ENCODE assay signal across 8 cellular contexts in the genomic region with DNA sequence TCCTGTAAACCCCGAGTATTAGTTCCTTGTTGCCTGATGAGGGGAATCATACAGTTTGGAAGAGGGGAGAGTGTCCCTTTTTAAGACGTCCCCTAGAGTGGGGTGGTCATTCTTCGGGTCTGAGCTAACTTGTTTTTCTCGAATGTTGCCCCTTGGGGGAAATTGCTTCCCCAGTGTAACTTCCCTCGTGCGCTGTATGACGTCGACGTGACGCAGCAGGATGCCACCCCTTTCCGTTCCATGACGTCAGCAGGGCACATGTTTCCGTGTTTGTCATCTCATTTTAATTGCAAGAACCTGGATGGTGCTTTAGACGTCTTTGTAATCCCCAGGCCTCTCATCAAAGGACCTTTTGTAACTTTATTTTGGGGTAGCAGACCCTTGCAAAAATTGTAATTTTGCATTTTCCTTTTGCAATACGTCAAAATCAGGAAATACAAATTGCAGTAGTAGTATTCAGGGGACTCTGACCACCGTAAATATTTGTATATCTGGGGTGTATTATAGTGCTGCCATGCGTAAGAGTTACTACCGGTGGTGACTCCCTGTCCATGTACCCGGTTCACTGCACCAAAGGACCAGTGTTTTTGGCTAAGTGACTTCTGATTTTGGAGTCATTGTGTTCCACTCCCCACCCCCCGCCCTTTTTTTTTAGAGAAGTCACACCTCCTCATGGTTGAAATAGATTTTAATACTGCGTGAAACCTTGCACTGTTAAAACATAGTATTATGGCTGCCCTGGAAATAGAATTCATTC. TPM values are rescaled to one million over a fixed set of nuclear protein-coding genes. Genes with fewer than 3 reads are reported as not detected.
DNase-seq lines count a peak whose midpoint lies in the region; ATAC-seq, FAIRE-seq and TF ChIP-seq lines count a peak whose summit lies in the region.

No MANE protein-coding gene starts in this region.

- H3K36me3 ChIP-seq in endothelial cell of umbilical vein (ENCODE audit: control insufficient read depth in 2 of 2, extremely low read depth in 1 of 2, insufficient read depth in 2 of 2, low read length in 2 of 2): peaks cover 0 to 2% of the 10 kb centered on the region in 2 experiments
- no peaks in the 10 kb centered on the region for H3K36me3 ChIP-seq in mucosa of descending colon (ENCODE audit: low read depth)

- TSS peak; percentile 34 for BruUV-seq in endothelial cell of umbilical vein (replicated peaks; lab: Mats Ljungman, UMichigan)

- TF ChIP-seq CTCF in endothelial cell of umbilical vein (IDR thresholded peaks at IDR 0.05; ENCODE audit: extremely low read depth in 1 of 2, insufficient read depth in 1 of 2, low read depth in 1 of 2, low read length in 2 of 2) (no peak), mucosa of descending colon (IDR thresholded peaks at IDR 0.05) (no peak)

- dilution Hi-C loops in endothelial cell of umbilical vein (cut with MboI; ENCODE audit: extremely low pct_ligation_motif_present, low sequenced_read_pairs): no loop called here

- FAIRE-seq in endothelial cell of umbilical vein (lab: Jason Lieb, UNC): peak; percentile 57

- CTCF ChIA-PET in endothelial cell of umbilical vein (lab: Charles Lee): interaction anchor here (1.8 kb wide), 2 partner anchors 81 to 187 kb away, joined by 4 to 6 read pairs; no protein-coding TSS in a partner anchor

- intact Hi-C loops in endothelial cell of umbilical vein (cut with micrococcal nuclease): loop anchor here (2.0 to 10.0 kb wide), 2 partner anchors 164 to 384 kb away; no protein-coding TSS in a partner anchor
- intact Hi-C loops in mucosa of descending colon (cut with DNase I, micrococcal nuclease): no loop called here

- TF ChIP-seq POLR2A in endothelial cell of umbilical vein (IDR thresholded peaks at IDR 0.05; ENCODE audit: low read depth, low read length): no peak

- H3K4me1 ChIP-seq in endothelial cell of umbilical vein (ENCODE audit: control insufficient read depth, extremely low read depth, insufficient read depth, low read length) (peaks cover 9% of the 10 kb centered on the region), mucosa of descending colon (ENCODE audit: low read depth) (no peaks in the 10 kb centered on the region)

- H3K9me3 ChIP-seq in endothelial cell of umbilical vein (replicated peaks; ENCODE audit: control insufficient read depth, insufficient read depth, low read length) (no peaks in the 10 kb centered on the region), mucosa of descending colon (no peaks in the 10 kb centered on the region)

- DNase-seq in NCI-H2029 (lab: John Stamatoyannopoulos, UW): peak; percentile 5
- DNase-seq in NCI-H2029 treated with DMSO at 0.1 percent for 48 hours (lab: John Stamatoyannopoulos, UW): no peak
- peak; percentile 55 for DNase-seq in NOMO-1 treated with dmso at 0.1 percent for 144 hours (lab: John Stamatoyannopoulos, UW; ENCODE audit: unreplicated experiment)
- peak; percentile 80 for DNase-seq in activated T-cell treated with anti-CD3 and anti-CD28 coated beads for 1 hour (ENCODE audit: low read depth)
- DNase-seq in endothelial cell of umbilical vein (ENCODE audit: low read depth, low spot score): peak; percentile 86
- peak; percentile 86 to 89 (median 88) for DNase-seq in mucosa of descending colon
- DNase-seq in stimulated activated CD8-positive, alpha-beta memory T cell treated with anti-CD3 and anti-CD28 coated beads, Interleukin-4, amount 100 ng/mL, for 24 hours (ENCODE audit: low read depth): peak; percentile 82

- ATAC-seq in HG03196 (IDR thresholded peaks at IDR 0.05; ENCODE audit: unreplicated experiment): peak; percentile 9
- ATAC-seq in mucosa of descending colon: peak; percentile 39

- H3K4me3 ChIP-seq in endothelial cell of umbilical vein (replicated peaks in 1 of 3; ENCODE audit: insufficient read depth in 1 of 3, low read depth in 1 of 3, low read length in 3 of 3): peak overlapping the region; percentile 26 to 71 (median 55)
- H3K4me3 ChIP-seq in mucosa of descending colon: peak overlapping the region; percentile 71

- no peaks in the 10 kb centered on the region for H3K79me2 ChIP-seq in endothelial cell of umbilical vein (ENCODE audit: control insufficient read depth, insufficient read depth, low read length)

- no peaks in the 10 kb centered on the region for H4K20me1 ChIP-seq in endothelial cell of umbilical vein (replicated peaks; ENCODE audit: control insufficient read depth, extremely low read depth, insufficient read depth, low read length)

- H3K27ac ChIP-seq in endothelial cell of umbilical vein (ENCODE audit: insufficient read depth, low read depth, low read length): peak overlapping the region; percentile 88

- no peaks in the 10 kb centered on the region for H3K27me3 ChIP-seq in endothelial cell of umbilical vein (ENCODE audit: control insufficient read depth in 2 of 2, insufficient read depth in 2 of 2, low read length in 2 of 2)

- H2AFZ ChIP-seq in endothelial cell of umbilical vein (ENCODE audit: low read depth, low read length): peak overlapping the region; percentile 27

- POLR2A ChIA-PET in endothelial cell of umbilical vein (lab: Charles Lee): interaction anchor here (0.9 to 1.0 kb wide), 2 partner anchors 64 to 117 kb away, joined by 3 to 4 read pairs; no protein-coding TSS in a partner anchor

- H3K9ac ChIP-seq in endothelial cell of umbilical vein (replicated peaks; ENCODE audit: extremely low read depth, insufficient read depth, low read length): peak overlapping the region; percentile 95

- H3K9me1 ChIP-seq in endothelial cell of umbilical vein (replicated peaks; ENCODE audit: control insufficient read depth, extremely low read depth, insufficient read depth, low read length): no peaks in the 10 kb centered on the region

- H3K4me2 ChIP-seq in endothelial cell of umbilical vein (ENCODE audit: insufficient read depth, low read length): peak overlapping the region; percentile 68

TF ChIP-seq in endothelial cell of umbilical vein, 7 proteins besides CTCF, POLR2A, EP300 and RAD21:
- TF ChIP-seq, protein P1, sequence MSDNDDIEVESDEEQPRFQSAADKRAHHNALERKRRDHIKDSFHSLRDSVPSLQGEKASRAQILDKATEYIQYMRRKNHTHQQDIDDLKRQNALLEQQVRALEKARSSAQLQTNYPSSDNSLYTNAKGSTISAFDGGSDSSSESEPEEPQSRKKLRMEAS (IDR thresholded peaks at IDR 0.05; ENCODE audit: insufficient read depth, insufficient read length): peak; percentile 82
- TF ChIP-seq JUN (IDR thresholded peaks at IDR 0.05; ENCODE audit: borderline replicate concordance, insufficient read depth, insufficient read length, low read depth): peak; percentile 89
- TF ChIP-seq EZH2 (IDR thresholded peaks at IDR 0.05; ENCODE audit: borderline replicate concordance, low read depth, low read length, severe bottlenecking): no peak

RNA-seq across cellular contexts. Expression of a gene that starts 0.7 kb away (rescaled TPM):
- total RNA-seq in endothelial cell of umbilical vein: 26.9 and 27.6 TPM in 2 replicates
- polyA plus RNA-seq in endothelial cell of umbilical vein: 19.5 and 19.9 TPM in 2 replicates
- polyA plus RNA-seq in endothelial cell of umbilical vein (2011; cell fraction: cytosol; rRNA removed): 25.2 and 25.8 TPM in 2 replicates
- polyA plus RNA-seq in endothelial cell of umbilical vein (2011; cell fraction: nucleus; rRNA removed): 17.6 and 25.9 TPM in 2 replicates
- polyA plus RNA-seq in endothelial cell of umbilical vein (2012): 29.0 and 29.7 TPM in 2 replicates
- 24.4 and 28.1 TPM in 2 replicates for polyA minus RNA-seq in endothelial cell of umbilical vein
- polyA minus RNA-seq in endothelial cell of umbilical vein (2011; cell fraction: cytosol; rRNA and poly(A)+ RNA removed): 19.0 TPM
- polyA minus RNA-seq in endothelial cell of umbilical vein (2011; cell fraction: nucleus; rRNA and poly(A)+ RNA removed): 95.1 and 121 TPM in 2 replicates
- 10 to 100 TPM; 34.8 to 42.4 (median 41.3) TPM for total RNA-seq in mucosa of descending colon

RNA-seq across cellular contexts. Expression of a gene that starts 1.1 kb away (rescaled TPM):
- total RNA-seq in endothelial cell of umbilical vein (0.64 and 0.74 TPM in 2 replicates), mucosa of descending colon (10 to 100 TPM in 2 of 3 donors, 1 to 10 TPM in 1; 5.9 to 10.6 (median 10.3) TPM)
- 1.0 and 1.8 TPM in 2 replicates for polyA plus RNA-seq in endothelial cell of umbilical vein
- 1.8 and 2.5 TPM in 2 replicates for polyA plus RNA-seq in endothelial cell of umbilical vein (2011; cell fraction: cytosol; rRNA removed)
- 3.7 and 6.9 TPM in 2 replicates for polyA plus RNA-seq in endothelial cell of umbilical vein (2011; cell fraction: nucleus; rRNA removed)
- 1.2 and 2.6 TPM in 2 replicates for polyA plus RNA-seq in endothelial cell of umbilical vein (2012)
- 2.3 and 2.4 TPM in 2 replicates for polyA minus RNA-seq in endothelial cell of umbilical vein
- 1.0 TPM for polyA minus RNA-seq in endothelial cell of umbilical vein (2011; cell fraction: cytosol; rRNA and poly(A)+ RNA removed)
- 3.4 and 11.9 TPM in 2 replicates for polyA minus RNA-seq in endothelial cell of umbilical vein (2011; cell fraction: nucleus; rRNA and poly(A)+ RNA removed)
